In the genomic region with DNA sequence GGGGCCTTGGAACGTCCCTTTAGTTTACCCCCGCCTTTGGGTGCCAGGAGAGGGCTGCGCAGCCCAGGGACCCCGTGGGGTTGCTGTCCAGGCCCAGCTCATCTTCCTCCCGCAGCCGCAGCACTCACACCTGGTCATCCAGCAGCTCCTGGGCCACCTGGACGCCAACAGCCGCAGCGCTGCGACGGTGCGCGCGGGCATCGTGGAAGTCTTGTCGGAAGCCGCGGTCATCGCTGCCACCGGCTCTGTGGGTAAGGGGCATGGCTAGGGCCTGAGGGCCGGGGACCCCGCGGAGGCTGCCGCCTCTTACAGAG, we compare ENCODE assay signal across 11 cellular contexts. TPM values are rescaled to one million over a fixed set of nuclear protein-coding genes. Genes with fewer than 3 reads are reported as not detected.
A peak's percentile ranks its signal among the peaks of the same experiment; 100 is the strongest.
DNase-seq lines count a peak whose midpoint lies in the region; ATAC-seq and TF ChIP-seq lines count a peak whose summit lies in the region.
"Had no signal": no experiment of that assay in that cellular context is flagged by ENCODE, and none has a peak within 500 bp of the region (broad histone marks: within the 10 kb centered on the region; RNA-seq: fewer than 3 reads in every experiment).

No MANE protein-coding gene starts in this region.

- H3K27ac ChIP-seq in ACC112 (ENCODE audit: low read depth, low read length) (no peak overlapping the region), colonic mucosa (no peak overlapping the region), gastroesophageal sphincter (no peak overlapping the region), thyroid gland (no peak overlapping the region)
- H3K27ac ChIP-seq: C4-2B had no signal

- H3K36me3 Mint-ChIP-seq in Calu3 (ENCODE audit: insufficient read depth, unreplicated experiment) (peaks cover 4% of the 10 kb centered on the region), natural killer cell (no peaks in the 10 kb centered on the region)

- intact Hi-C loops in Calu3 (cut with micrococcal nuclease; ENCODE audit: unreplicated experiment): no loop called here
- intact Hi-C loops in colonic mucosa (cut with DNase I): no loop called here
- intact Hi-C loops in natural killer cell (cut with micrococcal nuclease): no loop called here
- intact Hi-C loops in thyroid gland (cut with DNase I): no loop called here

- TF ChIP-seq POLR2A in gastroesophageal sphincter (IDR thresholded peaks at IDR 0.05) (no peak), thyroid gland (IDR thresholded peaks at IDR 0.05) (no peak)

- peaks cover 65% of the 10 kb centered on the region for H3K27me3 Mint-ChIP-seq in Calu3 (ENCODE audit: unreplicated experiment)
- peaks cover 54 to 57% of the 10 kb centered on the region in 2 donors for H3K27me3 Mint-ChIP-seq in natural killer cell (ENCODE audit: low read depth in 2 of 2)

- H3K9ac ChIP-seq in colonic mucosa (ENCODE audit: low read depth in 2 of 2, low read length in 2 of 2): no peak overlapping the region

- H3K4me1 ChIP-seq in ACC112 (ENCODE audit: control insufficient read depth, insufficient read depth, low read length, unreplicated experiment): peaks cover 3% of the 10 kb centered on the region
- H3K4me1 ChIP-seq in colonic mucosa: no peaks in the 10 kb centered on the region
- H3K4me1 ChIP-seq in gastroesophageal sphincter: peaks cover 0 to 11% (median 0%) of the 10 kb centered on the region in 3 donors
- no peaks in the 10 kb centered on the region for H3K4me1 ChIP-seq in thyroid gland
- H3K4me1 ChIP-seq in HAP-1: peaks cover 2% of the 10 kb centered on the region; the same call in 1 of the 2 replicates

- H3K4me1 Mint-ChIP-seq in Calu3 (ENCODE audit: low read depth, unreplicated experiment) (no peaks in the 10 kb centered on the region), natural killer cell (peaks cover 0 to 10% of the 10 kb centered on the region in 2 donors)

- no peak overlapping the region for H2AFZ ChIP-seq in ACC112 (ENCODE audit: low read length, unreplicated experiment)

- in situ Hi-C loops in HAP-1 (cut with MboI; ENCODE audit: low sequenced_read_pairs): loop anchor here (5.0 to 10.0 kb wide), 2 partner anchors 154 to 716 kb away; no protein-coding TSS in a partner anchor

- H3K79me2 ChIP-seq in ACC112 (ENCODE audit: control insufficient read depth, insufficient read depth, low read length, unreplicated experiment): no peaks in the 10 kb centered on the region

- H3K4me3 ChIP-seq in ACC112 (ENCODE audit: low read depth, low read length): peak overlapping the region; percentile 68
- H3K4me3 ChIP-seq in colonic mucosa: peak overlapping the region; percentile 19
- H3K4me3 ChIP-seq in gastroesophageal sphincter: peak overlapping the region in 1 of 2 donors; percentile 43
- H3K4me3 ChIP-seq in thyroid gland (replicated peaks in 1 of 3): no peak overlapping the region
- H3K4me3 ChIP-seq in HAP-1: no peak overlapping the region

- H3K27ac Mint-ChIP-seq in Calu3 (ENCODE audit: unreplicated experiment): no peak overlapping the region
- H3K27ac Mint-ChIP-seq in natural killer cell: no peak overlapping the region

- H3K4me3 Mint-ChIP-seq in Calu3 (ENCODE audit: low read depth, unreplicated experiment) (peak overlapping the region; percentile 44), natural killer cell (peak overlapping the region; percentile 56)

- H3K27me3 ChIP-seq in ACC112 (ENCODE audit: insufficient read depth, low read length) (peaks cover 45% of the 10 kb centered on the region), colonic mucosa (peaks cover 4% of the 10 kb centered on the region), gastroesophageal sphincter (peaks cover 18% of the 10 kb centered on the region), thyroid gland (no peaks in the 10 kb centered on the region), HAP-1 (ENCODE audit: low read depth) (no peaks in the 10 kb centered on the region)

- H3K9me3 ChIP-seq in colonic mucosa (no peaks in the 10 kb centered on the region), gastroesophageal sphincter (no peaks in the 10 kb centered on the region), thyroid gland (no peaks in the 10 kb centered on the region), HAP-1 (no peaks in the 10 kb centered on the region)

- BruUV-seq in Calu3 (replicated peaks; lab: Mats Ljungman, UMichigan): no TSS peak

- no peaks in the 10 kb centered on the region for H3K36me3 ChIP-seq in ACC112 (ENCODE audit: insufficient read depth, low read length)
- no peaks in the 10 kb centered on the region for H3K36me3 ChIP-seq in colonic mucosa
- H3K36me3 ChIP-seq in gastroesophageal sphincter: no peaks in the 10 kb centered on the region
- H3K36me3 ChIP-seq in thyroid gland: peaks cover 4 to 13% of the 10 kb centered on the region in 2 donors
- H3K36me3 ChIP-seq in HAP-1 (replicated peaks): no peaks in the 10 kb centered on the region

- CTCF ChIA-PET in Calu3 (lab: Charles Lee): interaction anchor here (4.1 kb wide), 1 partner anchor 155 kb away, joined by 33 read pairs; no protein-coding TSS in a partner anchor

- ATAC-seq in natural killer cell (no peak), gastroesophageal sphincter (no peak)

- DNase-seq in Calu3: no peak
- DNase-seq in colonic mucosa: no peak
- DNase-seq in natural killer cell: no peak
- no peak for DNase-seq in thyroid gland
- DNase-seq in HAP-1 (ENCODE audit: low spot score in 2 of 2): no peak
- DNase-seq in COLO668 (lab: John Stamatoyannopoulos, UW; ENCODE audit: unreplicated experiment): no peak
- DNase-seq: NCI-H1930 had no signal

- H3K9me3 Mint-ChIP-seq in Calu3 (ENCODE audit: low read depth, unreplicated experiment) (no peaks in the 10 kb centered on the region), natural killer cell (no peaks in the 10 kb centered on the region)

- TF ChIP-seq CTCF in Calu3 (IDR thresholded peaks at IDR 0.05; ENCODE audit: unreplicated experiment) (no peak), colonic mucosa (IDR thresholded peaks at IDR 0.05) (no peak), natural killer cell (IDR thresholded peaks at IDR 0.05) (no peak), gastroesophageal sphincter (IDR thresholded peaks at IDR 0.05) (no peak), thyroid gland (IDR thresholded peaks at IDR 0.05) (no peak)

- TF ChIP-seq EP300 in gastroesophageal sphincter (IDR thresholded peaks at IDR 0.05): no peak

- WGBS in gastroesophageal sphincter (ENCODE audit: low coverage in 1 of 2), 2 donors: 68% methylated on average over 3 of the region's 24 CpGs; no CpG with 5 or more reads in 1 of the 2 donors
- 67 to 74% methylated on average over 23 to 24 of the region's 24 CpGs for WGBS in thyroid gland, 2 donors

RNA-seq across cellular contexts. Expression of gene POMC, which starts 37.2 kb away (rescaled TPM):
- total RNA-seq in Calu3 (2022): not detected in 2 replicates
- total RNA-seq in colonic mucosa: 1 to 10 TPM in 1 of 2 donors, under 1 TPM in 1; 0.53 to 1.8 TPM
- 1 to 10 TPM; 4.9 to 6.6 (median 6.0) TPM for total RNA-seq in natural killer cell
- 10 to 100 TPM in 1 of 4 donors, 1 to 10 TPM in 3; 2.5 to 24.4 (median 5.4) TPM for total RNA-seq in gastroesophageal sphincter
- 10 to 100 TPM in 1 of 4 donors, 1 to 10 TPM in 3; 6.3 to 11.8 (median 9.2) TPM for total RNA-seq in thyroid gland
- total RNA-seq: SK-MEL-5 had no signal

Comparison
In these comparisons a context has a peak if more than half of its experiments do, and no peak if none do; other contexts are left out.
1. H3K4me3 ChIP-seq: peak in ACC112 (single experiment) and colonic mucosa (single experiment); none in thyroid gland (0 of 3) and HAP-1 (single experiment).